In the genomic region with DNA sequence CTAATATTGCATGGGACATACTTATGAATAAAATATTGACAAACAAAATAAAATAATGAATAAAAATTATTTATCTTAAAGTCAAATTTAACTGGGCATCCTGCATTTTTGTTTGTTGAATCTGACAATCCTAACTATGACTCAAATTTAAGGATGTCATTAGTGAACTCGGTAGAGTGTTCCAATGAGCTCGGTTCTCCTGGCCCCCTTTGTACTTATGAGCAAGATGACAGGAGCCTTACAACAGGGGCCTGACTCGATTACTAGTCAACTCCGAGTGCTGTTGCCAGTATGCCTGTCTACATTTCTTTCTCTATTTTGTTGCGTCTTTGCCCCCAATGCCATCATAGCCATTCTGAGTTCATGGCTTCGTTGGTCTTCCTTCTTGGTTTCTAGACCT, we compare ENCODE assay signal across 30 cellular contexts. TPM values are rescaled to one million over a fixed set of nuclear protein-coding genes. Genes with fewer than 3 reads are reported as not detected.
"Had no signal": no experiment of that assay in that cellular context is flagged by ENCODE, and none has a peak within 500 bp of the region (broad histone marks: within the 10 kb centered on the region; RNA-seq: fewer than 3 reads in every experiment).

No MANE protein-coding gene starts in this region.

- H3K4me3 Mint-ChIP-seq: memory B cell, natural killer cell had no signal

- H3K4me1 Mint-ChIP-seq: memory B cell, natural killer cell had no signal

- H3K27me3 Mint-ChIP-seq: progenitor cell of endocrine pancreas had no signal

- H3K4me2 ChIP-seq: hepatocyte, smooth muscle cell had no signal

- H3K27me3 ChIP-seq: esophagus muscularis mucosa, hepatocyte, neutrophil, right atrium auricular region, stomach, thyroid gland, vagina had no signal

- H2AFZ ChIP-seq: hepatocyte, parathyroid adenoma had no signal

- H3K79me2 ChIP-seq: hepatocyte, parathyroid adenoma had no signal

- DNase-seq: dermis blood vessel endothelial cell; effector memory CD4-positive, alpha-beta T cell; head of caudate nucleus; kidney; natural killer cell; stimulated activated CD4-positive, alpha-beta T cell treated with anti-CD3 and anti-CD28 coated beads, Interleukin-12 subunit alpha, Interleukin-12 subunit beta, amount 100 ng/mL, for 4 hours; stimulated activated CD4-positive, alpha-beta T cell treated with anti-CD3 and anti-CD28 coated beads, Interleukin-1b, Interleukin-23, amount 100 ng/mL, for 48 hours; stimulated activated CD4-positive, alpha-beta T cell treated with anti-CD3 and anti-CD28 coated beads, Interleukin-4, amount 100 ng/mL, for 1 hour; stimulated activated CD8-positive, alpha-beta memory T cell treated with anti-CD3 and anti-CD28 coated beads, Interleukin-4, amount 100 ng/mL, for 48 hours; stimulated activated naive CD4-positive, alpha-beta T cell; stomach; thyroid gland had no signal

- ATAC-seq: left lobe of liver, natural killer cell, sciatic nerve had no signal

- H3K4me1 ChIP-seq: esophagus muscularis mucosa, parathyroid adenoma, right atrium auricular region, stomach, thyroid gland, vagina had no signal

- H3K9me3 Mint-ChIP-seq: memory B cell, natural killer cell had no signal

- H3K27ac Mint-ChIP-seq: memory B cell, natural killer cell, progenitor cell of endocrine pancreas had no signal

- H3K9ac ChIP-seq: parathyroid adenoma had no signal

- H3K4me3 ChIP-seq: coronary artery, esophagus muscularis mucosa, hepatocyte, lung, right atrium auricular region, smooth muscle cell, stomach, thyroid gland, vagina had no signal

- H3K27ac ChIP-seq: coronary artery, esophagus muscularis mucosa, hepatocyte, neutrophil, parathyroid adenoma, right atrium auricular region, stomach, thyroid gland, vagina had no signal

- H3K9me3 ChIP-seq: esophagus muscularis mucosa, neutrophil, right atrium auricular region, stomach, thyroid gland, vagina had no signal

- H3K36me3 ChIP-seq: esophagus muscularis mucosa, neutrophil, right atrium auricular region, stomach, thyroid gland, vagina had no signal

- H3K36me3 Mint-ChIP-seq: natural killer cell had no signal

RNA-seq across cellular contexts. Expression of a gene that starts 40.3 kb away (rescaled TPM):
- total RNA-seq: dermis blood vessel endothelial cell, endothelial cell of umbilical vein, frontal cortex, hepatocyte, kidney, progenitor cell of endocrine pancreas, right atrium auricular region, smooth muscle cell, temporal lobe, thyroid gland, ureter, vagina had no signal
- polyA plus RNA-seq: hepatocyte, neural cell, smooth muscle cell had no signal
